In the genomic region with DNA sequence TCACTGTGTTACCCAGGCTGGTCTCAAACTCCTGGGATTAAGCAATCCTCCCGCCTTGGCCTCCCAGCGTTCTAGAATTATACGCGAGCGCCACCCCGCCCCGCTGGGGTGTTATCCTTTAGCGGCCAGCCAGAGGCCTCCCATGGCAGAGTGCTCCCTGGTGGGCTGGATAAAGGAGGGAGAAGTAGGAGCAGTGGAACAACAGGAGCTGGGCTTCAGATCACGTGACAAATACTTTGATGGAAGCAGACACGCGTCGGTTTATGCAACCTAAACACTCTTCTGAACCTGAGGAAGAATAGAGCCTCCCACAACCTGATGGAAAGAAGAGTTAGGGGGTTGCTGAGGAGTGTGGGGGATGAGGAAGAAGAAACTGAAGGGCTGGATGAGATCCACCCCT, we compare ENCODE assay signal across 1 cellular context.
TF ChIP-seq lines count a peak whose summit lies in the region.

No MANE protein-coding gene starts in this region.

TF ChIP-seq in SK-N-SH treated with all-trans-retinoic acid at 6 μM for 48 hours, 23 proteins besides CTCF, POLR2A, EP300 and RAD21 (continued from another document):
- TF ChIP-seq, protein P1, sequence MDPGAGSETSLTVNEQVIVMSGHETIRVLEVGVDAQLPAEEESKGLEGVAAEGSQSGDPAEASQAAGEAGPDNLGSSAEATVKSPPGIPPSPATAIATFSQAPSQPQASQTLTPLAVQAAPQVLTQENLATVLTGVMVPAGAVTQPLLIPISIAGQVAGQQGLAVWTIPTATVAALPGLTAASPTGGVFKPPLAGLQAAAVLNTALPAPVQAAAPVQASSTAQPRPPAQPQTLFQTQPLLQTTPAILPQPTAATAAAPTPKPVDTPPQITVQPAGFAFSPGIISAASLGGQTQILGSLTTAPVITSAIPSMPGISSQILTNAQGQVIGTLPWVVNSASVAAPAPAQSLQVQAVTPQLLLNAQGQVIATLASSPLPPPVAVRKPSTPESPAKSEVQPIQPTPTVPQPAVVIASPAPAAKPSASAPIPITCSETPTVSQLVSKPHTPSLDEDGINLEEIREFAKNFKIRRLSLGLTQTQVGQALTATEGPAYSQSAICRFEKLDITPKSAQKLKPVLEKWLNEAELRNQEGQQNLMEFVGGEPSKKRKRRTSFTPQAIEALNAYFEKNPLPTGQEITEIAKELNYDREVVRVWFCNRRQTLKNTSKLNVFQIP (CRISPR knock-in tag; IDR thresholded peaks at IDR 0.05; ENCODE audit: borderline replicate concordance, low read depth) = no peak
- TF ChIP-seq SNAI2 (CRISPR knock-in tag; IDR thresholded peaks at IDR 0.05) (no peak), TCF4 (CRISPR knock-in tag; IDR thresholded peaks at IDR 0.05; ENCODE audit: borderline replicate concordance) (no peak), ZNF70 (CRISPR knock-in tag; IDR thresholded peaks at IDR 0.05) (no peak), RARB (CRISPR knock-in tag; IDR thresholded peaks at IDR 0.05) (no peak), OSR1 (CRISPR knock-in tag; IDR thresholded peaks at IDR 0.05) (no peak), ZFP30 (CRISPR knock-in tag; IDR thresholded peaks at IDR 0.05) (no peak)
- TF ChIP-seq, protein P2, sequence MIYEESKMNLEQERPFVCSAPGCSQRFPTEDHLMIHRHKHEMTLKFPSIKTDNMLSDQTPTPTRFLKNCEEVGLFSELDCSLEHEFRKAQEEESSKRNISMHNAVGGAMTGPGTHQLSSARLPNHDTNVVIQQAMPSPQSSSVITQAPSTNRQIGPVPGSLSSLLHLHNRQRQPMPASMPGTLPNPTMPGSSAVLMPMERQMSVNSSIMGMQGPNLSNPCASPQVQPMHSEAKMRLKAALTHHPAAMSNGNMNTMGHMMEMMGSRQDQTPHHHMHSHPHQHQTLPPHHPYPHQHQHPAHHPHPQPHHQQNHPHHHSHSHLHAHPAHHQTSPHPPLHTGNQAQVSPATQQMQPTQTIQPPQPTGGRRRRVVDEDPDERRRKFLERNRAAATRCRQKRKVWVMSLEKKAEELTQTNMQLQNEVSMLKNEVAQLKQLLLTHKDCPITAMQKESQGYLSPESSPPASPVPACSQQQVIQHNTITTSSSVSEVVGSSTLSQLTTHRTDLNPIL (CRISPR knock-in tag; IDR thresholded peaks at IDR 0.05; ENCODE audit: low read depth) = no peak
